8 cellular contexts compared by ENCODE assay signal in genomic region chr17:7932483-7932891, GRCh38. TPM values are rescaled to one million over a fixed set of nuclear protein-coding genes. Genes with fewer than 3 reads are reported as not detected.
DNase-seq lines count a peak whose midpoint lies in the region; ATAC-seq and TF ChIP-seq lines count a peak whose summit lies in the region.

No MANE protein-coding gene starts in this region.

- H3K27ac Mint-ChIP-seq in GM23338, result peak overlapping the region; percentile 97
- peak overlapping the region; percentile 83 for H3K27ac Mint-ChIP-seq in stimulated activated memory B cell treated with anti-CD40 and anti-IgM and Interleukin-4, amounts not matched to agents 10 μg/mL and 1 μg/mL and 100 μg/mL, for 72 hours

- TF ChIP-seq CTCF in GM23338 (conservative IDR thresholded peaks at IDR 0.05; ENCODE audit: low read depth in 2 of 2) (no peak), kidney epithelial cell (IDR thresholded peaks at IDR 0.05; ENCODE audit: insufficient read depth, low read length, poor library complexity, severe bottlenecking) (no peak)

- peak overlapping the region; percentile 96 for H3K4me2 ChIP-seq in GM23338

- no peaks in the 10 kb centered on the region for H3F3A ChIP-seq in GM23338 (replicated peaks; ENCODE audit: low read depth)

- no peak overlapping the region for H3K27ac ChIP-seq in GM23338 (ENCODE audit: low read depth)
- peak overlapping the region; percentile 48 for H3K27ac ChIP-seq in caudate nucleus (ENCODE audit: low read depth, low read length)

- H3K36me3 ChIP-seq in GM23338 (ENCODE audit: insufficient read depth) (0 out of 2 replicates have a peak, but pooled peaks cover 3% of the 10 kb centered on the region), kidney epithelial cell (ENCODE audit: control insufficient read depth, insufficient read depth, low read length) (no peaks in the 10 kb centered on the region)

- H3K4me1 Mint-ChIP-seq in GM23338, result peaks cover 27% of the 10 kb centered on the region
- peaks cover 40% of the 10 kb centered on the region for H3K4me1 Mint-ChIP-seq in stimulated activated memory B cell treated with anti-CD40 and anti-IgM and Interleukin-4, amounts not matched to agents 10 μg/mL and 1 μg/mL and 100 μg/mL, for 72 hours

- H3K27me3 ChIP-seq in GM23338 (ENCODE audit: insufficient read depth) (peaks cover 28% of the 10 kb centered on the region), kidney epithelial cell (ENCODE audit: control insufficient read depth, insufficient read depth, low read length) (no peaks in the 10 kb centered on the region)

- H3K27me3 Mint-ChIP-seq in GM23338 (ENCODE audit: insufficient read depth, low read depth, poor library complexity), result peaks cover 30% of the 10 kb centered on the region
- no peaks in the 10 kb centered on the region for H3K27me3 Mint-ChIP-seq in stimulated activated memory B cell treated with anti-CD40 and anti-IgM and Interleukin-4, amounts not matched to agents 10 μg/mL and 1 μg/mL and 100 μg/mL, for 72 hours

- peak overlapping the region; percentile 83 for H3K4me3 ChIP-seq in GM23338
- H3K4me3 ChIP-seq in kidney epithelial cell (ENCODE audit: low read depth, low read length), result peak overlapping the region; percentile 62

- H3K9me2 ChIP-seq in GM23338 (ENCODE audit: insufficient read depth), result no peaks in the 10 kb centered on the region

- peak overlapping the region; percentile 95 for H2AFZ ChIP-seq in GM23338

- H3K36me3 Mint-ChIP-seq in GM23338 (ENCODE audit: low read depth), result peaks cover 18% of the 10 kb centered on the region
- peaks cover 34% of the 10 kb centered on the region for H3K36me3 Mint-ChIP-seq in stimulated activated memory B cell treated with anti-CD40 and anti-IgM and Interleukin-4, amounts not matched to agents 10 μg/mL and 1 μg/mL and 100 μg/mL, for 72 hours

- ATAC-seq in GM23338, result peak; percentile 20
- ATAC-seq in stimulated activated memory B cell treated with anti-CD40 and anti-IgM and Interleukin-4, amounts not matched to agents 10 μg/mL and 1 μg/mL and 100 μg/mL, for 72 hours, result peak; percentile 32
- no peak for ATAC-seq in GM21786 (IDR thresholded peaks at IDR 0.05; ENCODE audit: unreplicated experiment)

- H3K79me2 ChIP-seq in GM23338 (replicated peaks; ENCODE audit: insufficient read depth), result peaks cover 12% of the 10 kb centered on the region

- peaks cover 2% of the 10 kb centered on the region; the same call in 1 of the 3 replicates for H3K9me3 Mint-ChIP-seq in GM23338
- H3K9me3 Mint-ChIP-seq in stimulated activated memory B cell treated with anti-CD40 and anti-IgM and Interleukin-4, amounts not matched to agents 10 μg/mL and 1 μg/mL and 100 μg/mL, for 72 hours, result no peaks in the 10 kb centered on the region

- DNase-seq in COLO829 (ENCODE audit: low spot score) (peak; percentile 32), GM23338 (ENCODE audit: low spot score) (peak; percentile 65), OCI-M1 (lab: John Stamatoyannopoulos, UW) (peak; percentile 79), caudate nucleus (lab: John Stamatoyannopoulos, UW) (peak in 8 of 61 donors; percentile 8 to 52 (median 36)), kidney epithelial cell (ENCODE audit: low read depth) (no peak), 8988T (no peak)

- peaks cover 12% of the 10 kb centered on the region for H4K20me1 ChIP-seq in GM23338 (replicated peaks; ENCODE audit: insufficient read depth)

- peak overlapping the region; percentile 97 for H3K4me3 Mint-ChIP-seq in GM23338
- H3K4me3 Mint-ChIP-seq in stimulated activated memory B cell treated with anti-CD40 and anti-IgM and Interleukin-4, amounts not matched to agents 10 μg/mL and 1 μg/mL and 100 μg/mL, for 72 hours, result peak overlapping the region; percentile 88

- H3K4me1 ChIP-seq in GM23338 (ENCODE audit: insufficient read depth), result peaks cover 19% of the 10 kb centered on the region

TF ChIP-seq in GM23338, 12 proteins besides CTCF, POLR2A, EP300 and RAD21 (continues in another document):
- no peak for TF ChIP-seq ZNF331 (CRISPR knock-in tag; IDR thresholded peaks at IDR 0.05; ENCODE audit: low read depth)
- TF ChIP-seq EZH2phosphoT487 (IDR thresholded peaks at IDR 0.05; ENCODE audit: unreplicated experiment), result no peak
- TF ChIP-seq POLR2AphosphoS5 (IDR thresholded peaks at IDR 0.05; ENCODE audit: low read depth), result no peak
- TF ChIP-seq REST (IDR thresholded peaks at IDR 0.05; ENCODE audit: unreplicated experiment), result no peak
- TF ChIP-seq NANOG (IDR thresholded peaks at IDR 0.05; ENCODE audit: borderline replicate concordance), result no peak
- TF ChIP-seq EZH2 (IDR thresholded peaks at IDR 0.05; ENCODE audit: low read depth, unreplicated experiment), result no peak
- no peak for TF ChIP-seq JUNB (IDR thresholded peaks at IDR 0.05; ENCODE audit: unreplicated experiment)

RNA-seq across cellular contexts. Expression of gene CNTROB, which starts 0.5 kb away (rescaled TPM):
- total RNA-seq in GM23338 (2014; rRNA removed; shearing (Covaris generic)), result 18.4 and 18.5 TPM in 2 replicates
- 16.3 and 17.8 TPM in 2 replicates for polyA plus RNA-seq in GM23338 (2016; fragmentation: Nextera tagmentation; extraction: Ambion mirVana)
- total RNA-seq in kidney epithelial cell, result 19.2 and 20.1 TPM in 2 replicates

RNA-seq across cellular contexts. Expression of gene TRAPPC1, which starts 0.7 kb away (rescaled TPM):
- total RNA-seq in GM23338 (2014; rRNA removed; shearing (Covaris generic)), result 45.2 and 52.4 TPM in 2 replicates
- 211 and 234 TPM in 2 replicates for polyA plus RNA-seq in GM23338 (2016; fragmentation: Nextera tagmentation; extraction: Ambion mirVana)
- total RNA-seq in kidney epithelial cell, result 45.5 and 51.6 TPM in 2 replicates

RNA-seq across cellular contexts. Expression of gene KCNAB3, which starts 2.8 kb away (rescaled TPM):
- total RNA-seq in GM23338 (2014; rRNA removed; shearing (Covaris generic)), result 0.47 and 1.0 TPM in 2 replicates
- polyA plus RNA-seq in GM23338 (2016; fragmentation: Nextera tagmentation; extraction: Ambion mirVana), result 0.45 and 1.0 TPM in 2 replicates
- 0.29 and 0.62 TPM in 2 replicates for total RNA-seq in kidney epithelial cell

RNA-seq across cellular contexts. Expression of gene RNF227, which starts 16.4 kb away (rescaled TPM):
- 0.66 and 1.4 TPM in 2 replicates for total RNA-seq in GM23338 (2014; rRNA removed; shearing (Covaris generic))
- 0.35 and 0.42 TPM in 2 replicates for polyA plus RNA-seq in GM23338 (2016; fragmentation: Nextera tagmentation; extraction: Ambion mirVana)
- 1.5 and 3.9 TPM in 2 replicates for total RNA-seq in kidney epithelial cell

RNA-seq across cellular contexts. Expression of gene CHD3, which starts 43.9 kb away (rescaled TPM):
- 9.7 and 12.3 TPM in 2 replicates for total RNA-seq in GM23338 (2014; rRNA removed; shearing (Covaris generic))
- 2.9 and 3.0 TPM in 2 replicates for polyA plus RNA-seq in GM23338 (2016; fragmentation: Nextera tagmentation; extraction: Ambion mirVana)
- 36.2 and 42.4 TPM in 2 replicates for total RNA-seq in kidney epithelial cell

Comparison
In these comparisons a context has a peak if more than half of its experiments do, and no peak if none do; other contexts are left out.
1. DNase-seq: peak in COLO829 (single experiment), GM23338 (single experiment) and OCI-M1 (single experiment); none in kidney epithelial cell (single experiment) and 8988T (single experiment).